8 cellular contexts compared by ENCODE assay signal in genomic region chr16:54931041-54931756, GRCh38. TPM values are rescaled to one million over a fixed set of nuclear protein-coding genes. Genes with fewer than 3 reads are reported as not detected.
DNase-seq lines count a peak whose midpoint lies in the region; ATAC-seq and TF ChIP-seq lines count a peak whose summit lies in the region.

No MANE protein-coding gene starts in this region.

- H3K27me3 ChIP-seq in MG63 (no peaks in the 10 kb centered on the region), adipocyte (replicated peaks; ENCODE audit: control insufficient read depth, insufficient read depth, low read length) (no peaks in the 10 kb centered on the region), iPS-20b (ENCODE audit: insufficient read depth, low read length) (peaks cover 83% of the 10 kb centered on the region), stomach (peaks cover 17 to 100% (median 68%) of the 10 kb centered on the region in 3 donors)

- H3K9ac ChIP-seq in adipocyte (ENCODE audit: low read length), result peak overlapping the region; percentile 93
- H3K9ac ChIP-seq in iPS-20b (ENCODE audit: low read depth, low read length), result peak overlapping the region; percentile 59; the same call in 1 of the 2 replicates

- no peak for TF ChIP-seq CTCF in stomach (IDR thresholded peaks at IDR 0.05)

- TF ChIP-seq EP300 in stomach (IDR thresholded peaks at IDR 0.05), result no peak

- no peak for TF ChIP-seq POLR2A in stomach (IDR thresholded peaks at IDR 0.05)

- WGBS in stomach, 5 donors, result 2 to 7% (median 4%) methylated on average over 17 to 88 of the region's 88 CpGs

- no peak overlapping the region for H3K27ac ChIP-seq in iPS-20b (ENCODE audit: low read length)
- peak overlapping the region; percentile 78 to 98 (median 95) for H3K27ac ChIP-seq in stomach

- H3K4me1 ChIP-seq in adipocyte (ENCODE audit: control insufficient read depth, insufficient read depth, low read length) (peaks cover 13% of the 10 kb centered on the region), iPS-20b (ENCODE audit: insufficient read depth, low read length) (peaks cover 15% of the 10 kb centered on the region; the same call in 1 of the 2 replicates), stomach (peaks cover 18 to 77% (median 52%) of the 10 kb centered on the region in 4 donors)

- H3K4me3 ChIP-seq in MG63 (peak overlapping the region; percentile 74), adipocyte (ENCODE audit: low read length) (peak overlapping the region; percentile 87), iPS-20b (ENCODE audit: low read length) (peak overlapping the region; percentile 89), stomach (peak overlapping the region; percentile 61 to 73 (median 70))

- peak; percentile 10 for DNase-seq in NCI-H2107 treated with DMSO at 0.1 percent for 48 hours (lab: John Stamatoyannopoulos, UW; ENCODE audit: unreplicated experiment)
- no peak for DNase-seq in NCI-H2107 (lab: John Stamatoyannopoulos, UW)
- DNase-seq in MG63, result peak; percentile 79
- peak; percentile 77 for DNase-seq in adipocyte (ENCODE audit: low read depth)
- DNase-seq in stomach, result no peak
- no peak for DNase-seq in DMS79 (lab: John Stamatoyannopoulos, UW)

- peaks cover 35% of the 10 kb centered on the region for H3K36me3 ChIP-seq in MG63
- H3K36me3 ChIP-seq in adipocyte (ENCODE audit: control insufficient read depth, insufficient read depth, low read length, severe bottlenecking), result no peaks in the 10 kb centered on the region
- H3K36me3 ChIP-seq in iPS-20b (ENCODE audit: insufficient read depth, low read depth, low read length), result no peaks in the 10 kb centered on the region
- H3K36me3 ChIP-seq in stomach, result no peaks in the 10 kb centered on the region

- ATAC-seq in HG03108 (IDR thresholded peaks at IDR 0.05; ENCODE audit: unreplicated experiment), result no peak

- intact Hi-C loops in stomach (cut with DNase I; ENCODE audit: low total_unique reads), result loop anchor here (10.0 kb wide), 1 partner anchor 646 kb away; the partner anchor contains the start of gene IRX3

- no peaks in the 10 kb centered on the region for H3K9me3 ChIP-seq in MG63
- no peaks in the 10 kb centered on the region for H3K9me3 ChIP-seq in adipocyte (ENCODE audit: control insufficient read depth, low read length)
- H3K9me3 ChIP-seq in iPS-20b (ENCODE audit: insufficient read depth, low read depth, low read length), result no peaks in the 10 kb centered on the region
- no peaks in the 10 kb centered on the region for H3K9me3 ChIP-seq in stomach

RNA-seq across cellular contexts. Expression of gene IRX5, which starts 0.5 kb away (rescaled TPM):
- total RNA-seq in MG63 (2014; rRNA removed; shearing (Covaris generic); ENCODE audit: low replicate concordance), result 16.7 and 26.4 TPM in 2 replicates
- total RNA-seq in stomach, result 10 to 100 TPM in 1 of 5 donors, 1 to 10 TPM in 2, under 1 TPM in 1, not detected in 1; 0.89 to 15.2 (median 4.8) TPM
- polyA plus RNA-seq in stomach, result 1 to 10 TPM in 2 of 3 donors, under 1 TPM in 1; 0.75 to 9.9 (median 3.5) TPM

Comparison
In these comparisons a context has a peak if more than half of its experiments do, and no peak if none do; other contexts are left out.
1. DNase-seq: peak in NCI-H2107 treated with DMSO at 0.1 percent for 48 hours (single experiment), MG63 (single experiment) and adipocyte (single experiment); none in NCI-H2107 (single experiment), stomach (single experiment) and DMS79 (single experiment).
2. Peak in every context shown above with its lines, with median percentiles within 50 percentile points of each other: H3K4me3 ChIP-seq.